1 cellular context compared by ENCODE assay signal in the genomic region with DNA sequence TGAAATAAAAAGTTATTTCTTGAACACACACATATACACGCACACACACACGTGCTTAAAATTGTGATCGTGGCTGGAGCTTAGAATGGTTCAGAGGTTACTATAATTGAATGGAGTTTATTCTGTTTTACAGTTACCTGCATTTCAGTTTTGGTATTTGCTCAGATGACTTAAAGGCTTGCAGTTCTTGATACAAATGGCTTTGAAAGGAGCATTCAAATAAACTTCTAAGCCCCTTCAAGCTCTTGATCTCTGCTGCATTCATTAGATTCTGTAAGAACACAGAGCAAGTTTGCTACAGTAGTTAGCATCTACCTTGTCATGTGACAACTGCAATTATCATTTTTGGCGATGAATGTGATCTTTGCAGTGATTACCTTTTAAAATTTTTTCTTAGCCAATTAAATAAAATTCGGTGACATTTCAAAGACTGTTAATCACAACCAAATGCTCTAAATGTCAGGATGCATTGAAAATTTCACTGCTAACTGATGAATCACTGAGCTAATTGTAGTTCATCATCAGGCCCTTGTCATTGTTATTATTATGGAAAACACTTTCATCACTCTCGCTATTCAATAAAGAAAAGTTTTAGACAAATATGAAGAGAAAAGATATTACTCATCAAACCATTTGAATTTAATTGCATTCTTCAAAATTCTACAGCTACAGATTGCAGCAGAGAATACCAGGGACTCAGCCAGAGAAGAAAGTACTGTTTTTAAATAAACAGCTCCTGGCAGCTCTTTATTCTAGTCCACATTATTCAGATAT.
TF ChIP-seq lines count a peak whose summit lies in the region.

No MANE protein-coding gene starts in this region.

TF ChIP-seq in GM23338, 12 proteins besides CTCF, POLR2A, EP300 and RAD21 (continued from another document):
- no peak for TF ChIP-seq ZNF462 (CRISPR knock-in tag; IDR thresholded peaks at IDR 0.05)
